In genomic region chr4:189660737-189661330, GRCh38 we compare ENCODE assay signal across 23 cellular contexts.
DNase-seq lines count a peak whose midpoint lies in the region; ATAC-seq and TF ChIP-seq lines count a peak whose summit lies in the region.
"Had no signal": no experiment of that assay in that cellular context is flagged by ENCODE, and none has a peak within 500 bp of the region (broad histone marks: within the 10 kb centered on the region; RNA-seq: fewer than 3 reads in every experiment).

No MANE protein-coding gene starts in this region.

- TF ChIP-seq CTCF in GM23338 (conservative IDR thresholded peaks at IDR 0.05; ENCODE audit: low read depth in 2 of 2) (no peak), glutamatergic neuron (IDR thresholded peaks at IDR 0.05; ENCODE audit: partially characterized antibody, unreplicated experiment) (no peak), neutrophil (IDR thresholded peaks at IDR 0.05) (no peak)

- no peak overlapping the region for H3K4me2 ChIP-seq in GM23338
- H3K4me2 ChIP-seq: PC-9 had no signal

- H3K79me2 ChIP-seq in GM23338 (replicated peaks; ENCODE audit: insufficient read depth): no peaks in the 10 kb centered on the region

- no peaks in the 10 kb centered on the region for H3K9me3 ChIP-seq in neutrophil
- H3K9me3 ChIP-seq: HAP-1 had no signal

- peak; percentile 83 for ATAC-seq in GM23338
- ATAC-seq in HG03280 (IDR thresholded peaks at IDR 0.05; ENCODE audit: unreplicated experiment): no peak
- ATAC-seq: CD8-positive, alpha-beta T cell; GM12878 had no signal

- H3K9me2 ChIP-seq in GM23338 (ENCODE audit: insufficient read depth): no peaks in the 10 kb centered on the region

- no peaks in the 10 kb centered on the region for H3F3A ChIP-seq in GM23338 (replicated peaks; ENCODE audit: low read depth)

- H2AFZ ChIP-seq in GM23338: no peak overlapping the region
- H2AFZ ChIP-seq: PC-9 had no signal

- H3K36me3 Mint-ChIP-seq in GM23338 (ENCODE audit: low read depth) (peaks cover 9% of the 10 kb centered on the region; the same call in 2 of the 3 replicates), glutamatergic neuron (ENCODE audit: unreplicated experiment) (no peaks in the 10 kb centered on the region)
- H3K36me3 Mint-ChIP-seq: CD8-positive, alpha-beta T cell had no signal

- no peaks in the 10 kb centered on the region for H4K20me1 ChIP-seq in GM23338 (replicated peaks; ENCODE audit: insufficient read depth)
- H4K20me1 ChIP-seq: BLaER1 treated with 17β-estradiol and CSF1 and Interleukin-3, amounts not matched to agents 10 nM and 100 nM had no signal

- H3K27me3 ChIP-seq in GM23338 (ENCODE audit: insufficient read depth) (no peaks in the 10 kb centered on the region), neutrophil (no peaks in the 10 kb centered on the region)
- H3K27me3 ChIP-seq: BLaER1 treated with 17β-estradiol and CSF1 and Interleukin-3, amounts not matched to agents 10 nM and 100 nM had no signal

- no peak overlapping the region for H3K27ac Mint-ChIP-seq in GM23338
- H3K27ac Mint-ChIP-seq in glutamatergic neuron (ENCODE audit: unreplicated experiment): peak overlapping the region; percentile 26
- H3K27ac Mint-ChIP-seq: CD8-positive, alpha-beta T cell had no signal

- DNase-seq in NCI-H524 (lab: John Stamatoyannopoulos, UW): peak; percentile 63 to 71
- no peak for DNase-seq in NCI-H524 treated with DMSO at 0.1 percent for 48 hours (lab: John Stamatoyannopoulos, UW)
- DNase-seq in GM23338 (ENCODE audit: low spot score): peak; percentile 6
- peak; percentile 39 for DNase-seq in glutamatergic neuron
- DNase-seq in activated CD8-positive, alpha-beta memory T cell treated with anti-CD3 and anti-CD28 coated beads for 24 hours: no peak
- DNase-seq in NCI-H748 treated with DMSO at 0.1 percent for 48 hours (lab: John Stamatoyannopoulos, UW): no peak
- DNase-seq: 8988T; CD8-positive, alpha-beta T cell; DND-41; KBM-7; NCI-H1105; NCI-H2029 treated with DMSO at 0.1 percent for 48 hours; NCI-H2171 treated with DMSO at 0.1 percent for 48 hours; NCI-H526 treated with DMSO at 0.1 percent for 48 hours; PC-9; RPMI8226; SIG-M5 had no signal

- peaks cover 4% of the 10 kb centered on the region for H3K4me1 ChIP-seq in GM23338 (ENCODE audit: insufficient read depth)
- peaks cover 29 to 34% of the 10 kb centered on the region in 2 experiments for H3K4me1 ChIP-seq in neutrophil (ENCODE audit: control insufficient read depth in 1 of 2, insufficient read depth in 1 of 2, low read depth in 1 of 2, low read length in 1 of 2)
- H3K4me1 ChIP-seq: HAP-1 had no signal

- H3K4me3 Mint-ChIP-seq in GM23338 (no peak overlapping the region), glutamatergic neuron (ENCODE audit: unreplicated experiment) (no peak overlapping the region)
- H3K4me3 Mint-ChIP-seq: CD8-positive, alpha-beta T cell had no signal

- H3K9me3 Mint-ChIP-seq in GM23338 (peaks cover 52% of the 10 kb centered on the region), glutamatergic neuron (ENCODE audit: unreplicated experiment) (peaks cover 2% of the 10 kb centered on the region)
- H3K9me3 Mint-ChIP-seq: CD8-positive, alpha-beta T cell had no signal

- no peak overlapping the region for H3K27ac ChIP-seq in GM23338 (ENCODE audit: low read depth)
- peak overlapping the region; percentile 95 for H3K27ac ChIP-seq in neutrophil
- H3K27ac ChIP-seq: HL-60, PC-9 had no signal

- H3K27me3 Mint-ChIP-seq in GM23338 (ENCODE audit: insufficient read depth, low read depth, poor library complexity): peaks cover 2% of the 10 kb centered on the region
- no peaks in the 10 kb centered on the region for H3K27me3 Mint-ChIP-seq in glutamatergic neuron (ENCODE audit: unreplicated experiment)

- peaks cover 3% of the 10 kb centered on the region; the same call in 1 of the 3 replicates for H3K4me1 Mint-ChIP-seq in GM23338
- peaks cover 8% of the 10 kb centered on the region for H3K4me1 Mint-ChIP-seq in glutamatergic neuron (ENCODE audit: low read depth, unreplicated experiment)

- no peak overlapping the region for H3K4me3 ChIP-seq in GM23338
- H3K4me3 ChIP-seq in neutrophil (ENCODE audit: low read depth in 1 of 2, low read length in 1 of 2): no peak overlapping the region
- H3K4me3 ChIP-seq: BLaER1 treated with 17β-estradiol and CSF1 and Interleukin-3, amounts not matched to agents 10 nM and 100 nM; GM12878; HAP-1; PC-9 had no signal

- H3K36me3 ChIP-seq in GM23338 (ENCODE audit: insufficient read depth) (no peaks in the 10 kb centered on the region), neutrophil (no peaks in the 10 kb centered on the region)
- H3K36me3 ChIP-seq: BLaER1 treated with 17β-estradiol and CSF1 and Interleukin-3, amounts not matched to agents 10 nM and 100 nM; HAP-1 had no signal

TF ChIP-seq in GM23338, 12 proteins besides CTCF, POLR2A, EP300 and RAD21 (continues in another document):
- TF ChIP-seq STAT1 (IDR thresholded peaks at IDR 0.05; ENCODE audit: unreplicated experiment) (no peak), EZH2 (IDR thresholded peaks at IDR 0.05; ENCODE audit: low read depth, unreplicated experiment) (no peak), ETS1 (IDR thresholded peaks at IDR 0.05) (no peak), REST (IDR thresholded peaks at IDR 0.05; ENCODE audit: unreplicated experiment) (no peak), ZNF331 (CRISPR knock-in tag; IDR thresholded peaks at IDR 0.05; ENCODE audit: low read depth) (no peak), CREB1 (CRISPR knock-in tag; IDR thresholded peaks at IDR 0.05; ENCODE audit: low read depth) (no peak), EZH2phosphoT487 (IDR thresholded peaks at IDR 0.05; ENCODE audit: unreplicated experiment) (no peak)

Comparison
In these comparisons a context has a peak if more than half of its experiments do, and no peak if none do; other contexts are left out.
1. DNase-seq: peak in NCI-H524 (2 of 2), GM23338 (single experiment) and glutamatergic neuron (single experiment); none in NCI-H524 treated with DMSO at 0.1 percent for 48 hours (single experiment), activated CD8-positive, alpha-beta memory T cell treated with anti-CD3 and anti-CD28 coated beads for 24 hours (single experiment) and NCI-H748 treated with DMSO at 0.1 percent for 48 hours (single experiment).